Comparison of ENCODE assay signal across 22 cellular contexts in genomic region chr15:85005744-85006143, GRCh38.
"Had no signal": no experiment of that assay in that cellular context is flagged by ENCODE, and none has a peak within 500 bp of the region (broad histone marks: within the 10 kb centered on the region; RNA-seq: fewer than 3 reads in every experiment).

No MANE protein-coding gene starts in this region.

- H3K27ac ChIP-seq: epithelial cell of prostate, gastroesophageal sphincter, VCaP had no signal

- H3K27me3 ChIP-seq: gastroesophageal sphincter, spleen had no signal

- H3K4me3 ChIP-seq: gastroesophageal sphincter, spleen had no signal

- H3K36me3 ChIP-seq: gastroesophageal sphincter, spleen had no signal

- H3K27ac Mint-ChIP-seq: activated CD4-positive, alpha-beta T cell treated with anti-CD3 and anti-CD28 coated beads, Interleukin-2, amount 10 ng/mL, durations not matched to agents 24 days and 14 days; activated CD8-positive, alpha-beta memory T cell treated with anti-CD3 and anti-CD28 coated beads, Interleukin-2, amount 10 ng/mL, durations not matched to agents 7 days and 5 days; activated CD8-positive, alpha-beta T cell treated with anti-CD3 and anti-CD28 coated beads for 36 hours; activated naive CD4-positive, alpha-beta T cell treated with anti-CD3 and anti-CD28 coated beads, Interleukin-2, amount 10 ng/mL, durations not matched to agents 7 days and 5 days; T-helper 2 cell treated with Interferon-gamma antibody and Interleukin-4, amounts not matched to agents 5 μg/mL and 100 μg/mL, for 36 hours had no signal

- ATAC-seq: activated CD4-positive, CD25-positive, alpha-beta regulatory T cell treated with anti-CD3 and anti-CD28 coated beads, Interleukin-2, amount 50 U/mL, for 24 hours; activated CD8-positive, alpha-beta memory T cell treated with anti-CD3 and anti-CD28 coated beads, Interleukin-2, amount 10 ng/mL, durations not matched to agents 7 days and 5 days; activated CD8-positive, alpha-beta T cell treated with anti-CD3 and anti-CD28 coated beads for 36 hours; gastroesophageal sphincter had no signal

- H3K27me3 Mint-ChIP-seq: activated CD4-positive, alpha-beta T cell treated with anti-CD3 and anti-CD28 coated beads, Interleukin-2, amount 10 ng/mL, durations not matched to agents 24 days and 14 days; activated CD8-positive, alpha-beta memory T cell treated with anti-CD3 and anti-CD28 coated beads, Interleukin-2, amount 10 ng/mL, durations not matched to agents 7 days and 5 days; activated CD8-positive, alpha-beta T cell treated with anti-CD3 and anti-CD28 coated beads for 36 hours; activated naive CD4-positive, alpha-beta T cell treated with anti-CD3 and anti-CD28 coated beads, Interleukin-2, amount 10 ng/mL, durations not matched to agents 7 days and 5 days; naive B cell had no signal

- H3K36me3 Mint-ChIP-seq: activated CD8-positive, alpha-beta memory T cell treated with anti-CD3 and anti-CD28 coated beads, Interleukin-2, amount 10 ng/mL, durations not matched to agents 7 days and 5 days; activated naive CD4-positive, alpha-beta T cell treated with anti-CD3 and anti-CD28 coated beads, Interleukin-2, amount 10 ng/mL, durations not matched to agents 7 days and 5 days; naive B cell had no signal

- H3K9me3 ChIP-seq: gastroesophageal sphincter, spleen had no signal

- DNase-seq: activated CD4-positive, alpha-beta T cell treated with anti-CD3 and anti-CD28 coated beads, Interleukin-2, amount 10 ng/mL, durations not matched to agents 24 days and 14 days; activated CD8-positive, alpha-beta memory T cell treated with anti-CD3 and anti-CD28 coated beads, Interleukin-2, amount 10 ng/mL, durations not matched to agents 7 days and 5 days; activated CD8-positive, alpha-beta T cell treated with anti-CD3 and anti-CD28 coated beads for 36 hours; activated effector memory CD4-positive, alpha-beta T cell treated with anti-CD3 and anti-CD28 coated beads, Interleukin-2, amount 50 U/mL, for 16 hours; activated naive CD4-positive, alpha-beta T cell treated with anti-CD3 and anti-CD28 coated beads, Interleukin-2, amount 10 ng/mL, durations not matched to agents 7 days and 5 days; activated T-cell treated with anti-CD3 and anti-CD28 coated beads for 4 hours; amygdala; cerebellar nuclear complex; cortex of kidney; head of caudate nucleus; hypothalamus; mesendoderm; naive B cell; retina; spleen; stimulated activated CD4-positive, alpha-beta T cell treated with anti-CD3 and anti-CD28 coated beads, Interleukin-4, amount 100 ng/mL, for 1 hour; stimulated activated naive CD4-positive, alpha-beta T cell treated with Interleukin-2 at 50 U/mL for 16 hours had no signal

- H3K4me3 Mint-ChIP-seq: activated CD4-positive, alpha-beta T cell treated with anti-CD3 and anti-CD28 coated beads, Interleukin-2, amount 10 ng/mL, durations not matched to agents 24 days and 14 days; activated CD8-positive, alpha-beta memory T cell treated with anti-CD3 and anti-CD28 coated beads, Interleukin-2, amount 10 ng/mL, durations not matched to agents 7 days and 5 days; activated CD8-positive, alpha-beta T cell treated with anti-CD3 and anti-CD28 coated beads for 36 hours; activated naive CD4-positive, alpha-beta T cell treated with anti-CD3 and anti-CD28 coated beads, Interleukin-2, amount 10 ng/mL, durations not matched to agents 7 days and 5 days; naive B cell; T-helper 2 cell treated with Interferon-gamma antibody and Interleukin-4, amounts not matched to agents 5 μg/mL and 100 μg/mL, for 36 hours had no signal

- H3K9me3 Mint-ChIP-seq: activated CD4-positive, alpha-beta T cell treated with anti-CD3 and anti-CD28 coated beads, Interleukin-2, amount 10 ng/mL, durations not matched to agents 24 days and 14 days; activated CD8-positive, alpha-beta T cell treated with anti-CD3 and anti-CD28 coated beads for 36 hours; activated naive CD4-positive, alpha-beta T cell treated with anti-CD3 and anti-CD28 coated beads, Interleukin-2, amount 10 ng/mL, durations not matched to agents 7 days and 5 days; naive B cell; T-helper 2 cell treated with Interferon-gamma antibody and Interleukin-4, amounts not matched to agents 5 μg/mL and 100 μg/mL, for 36 hours had no signal
